15 cellular contexts compared by ENCODE assay signal in the genomic region with DNA sequence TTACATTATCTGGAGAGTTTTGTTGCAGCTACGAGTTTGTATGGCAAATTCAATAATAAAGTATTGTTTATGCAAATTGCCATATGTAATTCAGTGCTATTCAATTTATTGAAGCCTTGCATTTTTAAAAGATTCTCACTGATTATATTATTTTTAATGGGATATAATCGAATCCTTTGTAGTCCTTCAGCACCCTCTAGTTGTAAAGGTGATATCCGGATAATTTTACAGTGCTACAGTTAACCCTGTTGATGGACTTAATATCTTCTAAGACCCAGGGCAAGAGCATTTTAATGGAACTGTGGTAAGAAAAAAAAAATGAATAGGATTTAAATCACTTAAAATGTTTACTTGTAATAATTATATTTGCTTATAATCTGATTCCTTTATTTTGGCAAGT. TPM values are rescaled to one million over a fixed set of nuclear protein-coding genes. Genes with fewer than 3 reads are reported as not detected.
DNase-seq lines count a peak whose midpoint lies in the region; ATAC-seq, FAIRE-seq and TF ChIP-seq lines count a peak whose summit lies in the region.
"Had no signal": no experiment of that assay in that cellular context is flagged by ENCODE, and none has a peak within 500 bp of the region (broad histone marks: within the 10 kb centered on the region; RNA-seq: fewer than 3 reads in every experiment).

No MANE protein-coding gene starts in this region.

- no peaks in the 10 kb centered on the region for H3K9me3 ChIP-seq in GM23248 (ENCODE audit: low read depth)

- no peak overlapping the region for H3K9ac ChIP-seq in GM23248
- H3K9ac ChIP-seq: parathyroid adenoma had no signal

- CTCF ChIA-PET in RWPE1 (lab: Yijun Ruan, JAX): interaction anchor here (0.8 kb wide), 1 partner anchor 656 kb away, joined by 4 read pairs; no protein-coding TSS in a partner anchor

- POLR2A ChIA-PET in RWPE1 (lab: Yijun Ruan, JAX; ENCODE audit: low non-redundant PET): no interaction called here

- no peaks in the 10 kb centered on the region for H4K20me1 ChIP-seq in GM23248 (ENCODE audit: insufficient read depth)

- H3K79me2 ChIP-seq in GM23248 (ENCODE audit: insufficient read depth): no peaks in the 10 kb centered on the region
- H3K79me2 ChIP-seq: parathyroid adenoma had no signal

- in situ Hi-C loops in GM23248 (cut with MboI): no loop called here

- no peaks in the 10 kb centered on the region for H3F3A ChIP-seq in GM23248 (ENCODE audit: insufficient read depth)

- peak; percentile 64 for FAIRE-seq in A204.1 (lab: Jason Lieb, UNC)
- FAIRE-seq: GM12878 had no signal

- no peak for ATAC-seq in GM18867 (IDR thresholded peaks at IDR 0.05; ENCODE audit: unreplicated experiment)
- ATAC-seq: esophagus mucosa, GM12878 had no signal

- WGBS in GM23248 (ENCODE audit: low coverage in 1 of 2, low lambda C conversion rate in 2 of 2, missing lambda C conversion rate in 2 of 2), 2 experiments: 7 to 13% methylated on average over 3 of the region's 3 CpGs

- peak; percentile 63 for TF ChIP-seq CTCF in RWPE1 (conservative IDR thresholded peaks at IDR 0.05; ENCODE audit: low read depth)

- H3K9me2 ChIP-seq in GM23248 (ENCODE audit: insufficient read depth): no peaks in the 10 kb centered on the region

- H3K4me3 ChIP-seq in GM23248: no peak overlapping the region
- H3K4me3 ChIP-seq: GM12878 had no signal

- H3K27ac ChIP-seq in GM23248: no peak overlapping the region
- no peak overlapping the region for H3K27ac ChIP-seq in RWPE1
- H3K27ac ChIP-seq: HL-60, parathyroid adenoma had no signal

- no peaks in the 10 kb centered on the region for H3K27me3 ChIP-seq in GM23248 (replicated peaks; ENCODE audit: insufficient read depth)

- no peaks in the 10 kb centered on the region for H3K36me3 ChIP-seq in GM23248 (ENCODE audit: low read depth)

- no peaks in the 10 kb centered on the region for H3K4me1 ChIP-seq in GM23248 (ENCODE audit: insufficient read depth)
- H3K4me1 ChIP-seq: parathyroid adenoma had no signal

- H3K4me2 ChIP-seq in GM23248 (ENCODE audit: unreplicated experiment): no peak overlapping the region

- DNase-seq in GM23248 (peak; percentile 33), RWPE1 (ENCODE audit: low spot score) (peak; percentile 3), fibroblast of peridontal ligament (ENCODE audit: extremely low read depth) (peak; percentile 53), NK-92 (lab: John Stamatoyannopoulos, UW; ENCODE audit: unreplicated experiment) (no peak)
- no peak for DNase-seq in activated effector memory CD4-positive, alpha-beta T cell treated with anti-CD3 and anti-CD28 coated beads, Interleukin-2, amount 50 U/mL, for 16 hours
- no peak for DNase-seq in central memory CD4-positive, alpha-beta T cell
- DNase-seq: amniotic stem cell; CD8-positive, alpha-beta memory T cell; NCI-H1105 had no signal

- no peak overlapping the region for H2AFZ ChIP-seq in GM23248
- H2AFZ ChIP-seq: parathyroid adenoma had no signal

RNA-seq across cellular contexts. Expression of a gene that starts 48.5 kb away (rescaled TPM):
- not detected in 2 replicates for total RNA-seq in GM23248 (2014; rRNA removed; shearing (Covaris generic))
- not detected in 2 replicates for polyA plus RNA-seq in GM23248 (2016; fragmentation: Nextera tagmentation; extraction: Ambion mirVana)
- total RNA-seq: CD8-positive, alpha-beta memory T cell; esophagus mucosa had no signal
- polyA plus RNA-seq: CD8-positive, alpha-beta memory T cell; GM12878 had no signal

Comparison
In these comparisons a context has a peak if more than half of its experiments do, and no peak if none do; other contexts are left out.
1. DNase-seq: peak in GM23248 (single experiment), RWPE1 (single experiment) and fibroblast of peridontal ligament (single experiment); none in NK-92 (single experiment), activated effector memory CD4-positive, alpha-beta T cell treated with anti-CD3 and anti-CD28 coated beads, Interleukin-2, amount 50 U/mL, for 16 hours (single experiment) and central memory CD4-positive, alpha-beta T cell (single experiment).